Comparison of ENCODE assay signal across 7 cellular contexts in genomic region chr19:3479177-3479818, GRCh38. TPM values are rescaled to one million over a fixed set of nuclear protein-coding genes. Genes with fewer than 3 reads are reported as not detected.
A peak's percentile ranks its signal among the peaks of the same experiment; 100 is the strongest.
DNase-seq lines count a peak whose midpoint lies in the region; ATAC-seq and TF ChIP-seq lines count a peak whose summit lies in the region.
"Had no signal": no experiment of that assay in that cellular context is flagged by ENCODE, and none has a peak within 500 bp of the region (broad histone marks: within the 10 kb centered on the region; RNA-seq: fewer than 3 reads in every experiment).

No MANE protein-coding gene starts in this region.

- no peak overlapping the region for H3K4me3 ChIP-seq in transverse colon
- H3K4me3 ChIP-seq: skin epidermis had no signal

- H3K9me3 ChIP-seq in transverse colon, result no peaks in the 10 kb centered on the region

- intact Hi-C loops in transverse colon (cut with DNase I; ENCODE audit: low total_unique reads), result no loop called here

- H3K9me3 Mint-ChIP-seq in activated T-helper 17 cell treated with anti-CD3 and anti-CD28 coated beads, Interleukin-2, amount 50 U/mL, for 72 hours, result no peaks in the 10 kb centered on the region

- H3K36me3 ChIP-seq in transverse colon, result no peaks in the 10 kb centered on the region

- in situ Hi-C loops in transverse colon (cut with MboI; ENCODE audit: low pct_ligation_motif_present in 1 of 4, low pct_unique_long_range_greater_than_20kb in 1 of 4, low sequenced_read_pairs in 3 of 4), result loop anchor here in 2 of 4 donors (10.0 kb wide), 1 partner anchor 154 kb away; no protein-coding TSS in a partner anchor

- H3K27ac Mint-ChIP-seq in activated T-helper 17 cell treated with anti-CD3 and anti-CD28 coated beads, Interleukin-2, amount 50 U/mL, for 72 hours, result no peak overlapping the region

- H3K4me3 Mint-ChIP-seq in activated T-helper 17 cell treated with anti-CD3 and anti-CD28 coated beads, Interleukin-2, amount 50 U/mL, for 72 hours, result peak overlapping the region; percentile 29

- no peak overlapping the region for H3K27ac ChIP-seq in transverse colon

- H3K27me3 ChIP-seq in transverse colon, result peaks cover 20% of the 10 kb centered on the region

- peak; percentile 61 for ATAC-seq in activated T-helper 17 cell treated with anti-CD3 and anti-CD28 coated beads, Interleukin-2, amount 50 U/mL, for 72 hours (replicated peaks)
- ATAC-seq in HG03520 (IDR thresholded peaks at IDR 0.05; ENCODE audit: unreplicated experiment), result no peak
- no peak for ATAC-seq in HG03571 (IDR thresholded peaks at IDR 0.05; ENCODE audit: unreplicated experiment)

- no peaks in the 10 kb centered on the region for H3K27me3 Mint-ChIP-seq in activated T-helper 17 cell treated with anti-CD3 and anti-CD28 coated beads, Interleukin-2, amount 50 U/mL, for 72 hours

- peaks cover 3 to 29% (median 17%) of the 10 kb centered on the region in 4 donors for H3K4me1 ChIP-seq in transverse colon

- no peak for TF ChIP-seq EP300 in transverse colon (IDR thresholded peaks at IDR 0.05; ENCODE audit: low read depth)

- no peak for TF ChIP-seq CTCF in transverse colon (IDR thresholded peaks at IDR 0.05)

- TF ChIP-seq POLR2A in transverse colon (IDR thresholded peaks at IDR 0.05), result no peak

- H3K36me3 Mint-ChIP-seq in activated T-helper 17 cell treated with anti-CD3 and anti-CD28 coated beads, Interleukin-2, amount 50 U/mL, for 72 hours (ENCODE audit: low read depth), result no peaks in the 10 kb centered on the region

- peak; percentile 37 for DNase-seq in activated naive CD4-positive, alpha-beta T cell treated with Interleukin-2 at 50 U/mL for 16 hours
- no peak for DNase-seq in activated naive CD4-positive, alpha-beta T cell (lab: John Stamatoyannopoulos, UW)
- DNase-seq in transverse colon, result peak; percentile 37

- WGBS in transverse colon (ENCODE audit: low coverage in 1 of 2), 2 donors, result 27 to 31% methylated on average over 6 of the region's 6 CpGs

- H3K4me1 Mint-ChIP-seq in activated T-helper 17 cell treated with anti-CD3 and anti-CD28 coated beads, Interleukin-2, amount 50 U/mL, for 72 hours, result peaks cover 7% of the 10 kb centered on the region

RNA-seq across cellular contexts. Expression of gene SMIM24, which starts 1.0 kb away (rescaled TPM):
- total RNA-seq in activated T-helper 17 cell treated with anti-CD3 and anti-CD28 coated beads, Interleukin-2, amount 50 U/mL, for 72 hours, result 1 to 10 TPM in 1 of 2 donors, not detected in 1; 1.6 TPM
- 100 to 1,000 TPM in 1 of 4 donors, 10 to 100 TPM in 3; 18.7 to 100 (median 85.5) TPM for total RNA-seq in transverse colon

RNA-seq across cellular contexts. Expression of gene SMIM44, which starts 3.9 kb away (rescaled TPM):
- not detected for total RNA-seq in activated T-helper 17 cell treated with anti-CD3 and anti-CD28 coated beads, Interleukin-2, amount 50 U/mL, for 72 hours
- 10 to 100 TPM in 1 of 4 donors, 1 to 10 TPM in 1, not detected in 2; 4.1 to 15.3 TPM for total RNA-seq in transverse colon

RNA-seq across cellular contexts. Expression of gene DOHH, which starts 21.2 kb away (rescaled TPM):
- 10 to 100 TPM; 11.1 to 22.2 TPM for total RNA-seq in activated T-helper 17 cell treated with anti-CD3 and anti-CD28 coated beads, Interleukin-2, amount 50 U/mL, for 72 hours
- 10 to 100 TPM in 2 of 4 donors, 1 to 10 TPM in 2; 7.2 to 13.5 (median 10.8) TPM for total RNA-seq in transverse colon

RNA-seq across cellular contexts. Expression of gene FZR1, which starts 26.8 kb away (rescaled TPM):
- 10 to 100 TPM; 51.5 to 64.3 TPM for total RNA-seq in activated T-helper 17 cell treated with anti-CD3 and anti-CD28 coated beads, Interleukin-2, amount 50 U/mL, for 72 hours
- total RNA-seq in transverse colon, result 100 to 1,000 TPM in 1 of 4 donors, 10 to 100 TPM in 3; 29.1 to 107 (median 35.3) TPM

RNA-seq across cellular contexts. Expression of gene TEKTIP1, which starts 59.7 kb away (rescaled TPM):
- total RNA-seq in activated T-helper 17 cell treated with anti-CD3 and anti-CD28 coated beads, Interleukin-2, amount 50 U/mL, for 72 hours, result 1 to 10 TPM; 2.1 to 4.0 TPM
- total RNA-seq in transverse colon, result 1 to 10 TPM in 2 of 4 donors, not detected in 2; 2.5 to 5.2 TPM

Comparison
In these comparisons a context has a peak if more than half of its experiments do, and no peak if none do; other contexts are left out.
1. DNase-seq: peak in activated naive CD4-positive, alpha-beta T cell treated with Interleukin-2 at 50 U/mL for 16 hours (single experiment) and transverse colon (single experiment); none in activated naive CD4-positive, alpha-beta T cell (0 of 4).
2. RNA of gene SMIM24, which starts 1.0 kb away (total RNA-seq): 18.7 to 100 TPM in transverse colon; 1.6 TPM in activated T-helper 17 cell treated with anti-CD3 and anti-CD28 coated beads, Interleukin-2, amount 50 U/mL, for 72 hours; every median in the first group is over 4 times any median in the second.